8 cellular contexts compared by ENCODE assay signal in the genomic region with DNA sequence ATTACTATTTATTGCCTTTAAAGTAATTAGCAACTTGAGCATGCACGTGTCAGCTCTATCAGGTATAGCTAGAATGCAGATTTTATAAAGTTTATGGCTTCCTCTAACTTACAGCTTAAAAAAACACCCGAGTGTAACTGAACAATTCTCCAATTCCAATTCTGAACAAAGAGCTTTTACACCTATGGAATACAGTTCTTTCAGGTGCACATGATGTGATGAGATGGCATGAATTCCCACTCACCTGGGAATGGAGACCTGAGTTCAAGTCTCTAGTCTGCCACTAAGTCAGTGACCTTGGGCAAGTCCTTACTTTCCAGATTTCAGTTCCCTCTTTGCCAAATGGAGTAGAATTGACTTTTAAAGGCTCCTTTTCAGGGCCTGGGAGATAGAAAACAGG. TPM values are rescaled to one million over a fixed set of nuclear protein-coding genes. Genes with fewer than 3 reads are reported as not detected.
DNase-seq lines count a peak whose midpoint lies in the region; ATAC-seq and TF ChIP-seq lines count a peak whose summit lies in the region.

No MANE protein-coding gene starts in this region.

- H3K36me3 ChIP-seq in ascending aorta (peaks cover 17 to 23% of the 10 kb centered on the region in 2 donors), right lobe of liver (peaks cover 0 to 33% (median 16%) of the 10 kb centered on the region in 4 donors), tibial nerve (peaks cover 0 to 20% (median 2%) of the 10 kb centered on the region in 3 donors)

- 2% methylated on average over 2 of the region's 2 CpGs for WGBS in right lobe of liver (ENCODE audit: insufficient coverage, low coverage, low lambda C conversion rate, missing lambda C conversion rate)
- WGBS in tibial nerve, 2 donors, result 2 to 5% methylated on average over 2 of the region's 2 CpGs

- peaks cover 48% of the 10 kb centered on the region for H3K4me1 Mint-ChIP-seq in activated naive CD4-positive, alpha-beta T cell treated with anti-CD3 and anti-CD28 coated beads for 36 hours (ENCODE audit: low read depth)

- H3K9me3 ChIP-seq in ascending aorta (no peaks in the 10 kb centered on the region), right lobe of liver (no peaks in the 10 kb centered on the region), tibial nerve (no peaks in the 10 kb centered on the region)

- peak overlapping the region; percentile 95 for H3K27ac Mint-ChIP-seq in activated naive CD4-positive, alpha-beta T cell treated with anti-CD3 and anti-CD28 coated beads for 36 hours

- TF ChIP-seq CTCF in ascending aorta (IDR thresholded peaks at IDR 0.05), result no peak
- TF ChIP-seq CTCF in right lobe of liver (IDR thresholded peaks at IDR 0.05), result no peak
- no peak for TF ChIP-seq CTCF in tibial nerve (IDR thresholded peaks at IDR 0.05)

- ATAC-seq in right lobe of liver (no peak), HG03520 (IDR thresholded peaks at IDR 0.05; ENCODE audit: unreplicated experiment) (no peak)

- H3K4me1 ChIP-seq in ascending aorta, result peaks cover 11 to 28% of the 10 kb centered on the region in 2 donors
- H3K4me1 ChIP-seq in right lobe of liver, result peaks cover 0 to 32% (median 16%) of the 10 kb centered on the region in 4 donors
- peaks cover 0 to 45% (median 37%) of the 10 kb centered on the region in 4 donors for H3K4me1 ChIP-seq in tibial nerve

- H3K27me3 ChIP-seq in ascending aorta (no peaks in the 10 kb centered on the region), right lobe of liver (no peaks in the 10 kb centered on the region), tibial nerve (no peaks in the 10 kb centered on the region)

- H3K36me3 Mint-ChIP-seq in activated naive CD4-positive, alpha-beta T cell treated with anti-CD3 and anti-CD28 coated beads for 36 hours (ENCODE audit: low read depth), result peaks cover 34% of the 10 kb centered on the region

- no peaks in the 10 kb centered on the region for H3K9me3 Mint-ChIP-seq in activated naive CD4-positive, alpha-beta T cell treated with anti-CD3 and anti-CD28 coated beads for 36 hours

- no peaks in the 10 kb centered on the region for H3K27me3 Mint-ChIP-seq in activated naive CD4-positive, alpha-beta T cell treated with anti-CD3 and anti-CD28 coated beads for 36 hours (ENCODE audit: low read depth)

- peak overlapping the region; percentile 82 for H3K4me3 Mint-ChIP-seq in activated naive CD4-positive, alpha-beta T cell treated with anti-CD3 and anti-CD28 coated beads for 36 hours

- TF ChIP-seq POLR2A in right lobe of liver (IDR thresholded peaks at IDR 0.05) (no peak), tibial nerve (IDR thresholded peaks at IDR 0.05) (no peak)

- H3K27ac ChIP-seq in ascending aorta, result peak overlapping the region; percentile 100
- H3K27ac ChIP-seq in right lobe of liver, result peak overlapping the region; percentile 99 to 100 (median 100)
- H3K27ac ChIP-seq in tibial nerve, result peak overlapping the region; percentile 100

- no peak for DNase-seq in activated naive CD4-positive, alpha-beta T cell treated with anti-CD3 and anti-CD28 coated beads for 36 hours
- no peak for DNase-seq in activated naive CD4-positive, alpha-beta T cell treated with anti-CD3 and anti-CD28 coated beads, Interleukin-2, amount 50 U/mL, for 16 hours
- DNase-seq in ascending aorta (ENCODE audit: low spot score in 2 of 2) (no peak), right lobe of liver (no peak), tibial nerve (ENCODE audit: low spot score in 2 of 2) (no peak), AML-193 (lab: John Stamatoyannopoulos, UW) (no peak), NCI-H446 treated with DMSO at 0.1 percent for 48 hours (lab: John Stamatoyannopoulos, UW) (no peak)

- TF ChIP-seq EP300 in tibial nerve (IDR thresholded peaks at IDR 0.05), result peak in 1 of 2 donors; percentile 5

- H3K4me3 ChIP-seq in ascending aorta (peak overlapping the region; percentile 92 to 99), right lobe of liver (peak overlapping the region; percentile 73 to 81 (median 74)), tibial nerve (peak overlapping the region; percentile 87 to 97 (median 95))

- CTCF ChIA-PET in activated naive CD4-positive, alpha-beta T cell treated with anti-CD3 and anti-CD28 coated beads for 36 hours (lab: Charles Lee), result interaction anchor here (1.5 kb wide), 1 partner anchor 82 kb away, joined by 4 read pairs; no protein-coding TSS in a partner anchor

- intact Hi-C loops in activated naive CD4-positive, alpha-beta T cell treated with anti-CD3 and anti-CD28 coated beads for 36 hours (cut with micrococcal nuclease), result loop anchor here (5.0 to 10.0 kb wide), 3 partner anchors 71 to 1798 kb away; a partner anchor contains a TSS
- intact Hi-C loops in ascending aorta (cut with DNase I), result loop anchor here (5.0 to 10.0 kb wide), 7 partner anchors 71 to 1948 kb away; a partner anchor contains a TSS
- intact Hi-C loops in right lobe of liver (cut with DNase I), result loop anchor here in 1 of 2 donors (10.0 kb wide), 2 partner anchors 68 to 192 kb away; no protein-coding TSS in a partner anchor

RNA-seq across cellular contexts. Expression of a gene that starts 1.8 kb away (rescaled TPM):
- total RNA-seq in activated naive CD4-positive, alpha-beta T cell treated with anti-CD3 and anti-CD28 coated beads for 36 hours, result 10 to 100 TPM; 71.9 to 73.2 TPM
- total RNA-seq in ascending aorta (189 TPM), right lobe of liver (100 to 1,000 TPM in 3 of 6 experiments, 10 to 100 TPM in 3; 88.4 to 119 (median 100) TPM), tibial nerve (1,000 to 10,000 TPM in 3 of 4 donors, 100 to 1,000 TPM in 1; 907 to 1,573 (median 1,091) TPM)
